8 cellular contexts compared by ENCODE assay signal in genomic region chr11:86066033-86066432, GRCh38. TPM values are rescaled to one million over a fixed set of nuclear protein-coding genes. Genes with fewer than 3 reads are reported as not detected.
A peak's percentile ranks its signal among the peaks of the same experiment; 100 is the strongest.
DNase-seq lines count a peak whose midpoint lies in the region; TF ChIP-seq lines count a peak whose summit lies in the region.

No MANE protein-coding gene starts in this region.

- H3K36me3 Mint-ChIP-seq in CD4-positive, alpha-beta memory T cell, result peaks cover 0 to 26% of the 10 kb centered on the region in 2 donors
- no peaks in the 10 kb centered on the region for H3K36me3 Mint-ChIP-seq in endodermal cell (ENCODE audit: low read depth)

- intact Hi-C loops in CD4-positive, alpha-beta memory T cell (cut with micrococcal nuclease), result loop anchor here (5.0 kb wide), 2 partner anchors 244 to 314 kb away; no protein-coding TSS in a partner anchor
- intact Hi-C loops in OCI-LY7 (cut with micrococcal nuclease; ENCODE audit: unreplicated experiment) (loop anchor here (5.0 to 10.0 kb wide), 4 partner anchors 404 to 1519 kb away; partner anchors contain the start of genes DLG2, TMEM126A and TMEM126B), ovary (cut with DNase I) (loop anchor here in 1 of 4 donors (10.0 kb wide), 1 partner anchor 109 kb away; no protein-coding TSS in a partner anchor)

- no peaks in the 10 kb centered on the region for H3K27me3 Mint-ChIP-seq in CD4-positive, alpha-beta memory T cell
- H3K27me3 Mint-ChIP-seq in endodermal cell (ENCODE audit: insufficient read depth), result no peaks in the 10 kb centered on the region

- H3K4me1 ChIP-seq in CD4-positive, alpha-beta memory T cell (ENCODE audit: insufficient read depth, low read length), result peaks cover 62% of the 10 kb centered on the region
- H3K4me1 ChIP-seq in OCI-LY7 (ENCODE audit: insufficient read depth, low read length, poor library complexity, severe bottlenecking), result peaks cover 55% of the 10 kb centered on the region
- H3K4me1 ChIP-seq in endodermal cell (ENCODE audit: control insufficient read depth, insufficient read depth, low read length), result peaks cover 9% of the 10 kb centered on the region
- H3K4me1 ChIP-seq in ovary (ENCODE audit: insufficient read depth), result peaks cover 13% of the 10 kb centered on the region

- no peaks in the 10 kb centered on the region for H3K36me3 ChIP-seq in CD4-positive, alpha-beta memory T cell (ENCODE audit: insufficient read depth, low read length)
- H3K36me3 ChIP-seq in OCI-LY7 (ENCODE audit: insufficient read depth, low read length) (peaks cover 8% of the 10 kb centered on the region), endodermal cell (ENCODE audit: control insufficient read depth, insufficient read depth, low read length) (no peaks in the 10 kb centered on the region), ovary (no peaks in the 10 kb centered on the region)

- no TSS peak for BruUV-seq in OCI-LY7 (replicated peaks; lab: Mats Ljungman, UMichigan)

- peak overlapping the region; percentile 93 to 99 (median 98) for H3K4me3 Mint-ChIP-seq in CD4-positive, alpha-beta memory T cell
- H3K4me3 Mint-ChIP-seq in endodermal cell, result peak overlapping the region; percentile 100

- H3K9me3 ChIP-seq in CD4-positive, alpha-beta memory T cell (ENCODE audit: control insufficient read depth in 1 of 2, low read length in 2 of 2), result no peaks in the 10 kb centered on the region
- H3K9me3 ChIP-seq in OCI-LY7 (ENCODE audit: low read length) (0 out of 2 replicates have a peak, but pooled peaks cover 7% of the 10 kb centered on the region), endodermal cell (ENCODE audit: control insufficient read depth, low read length) (no peaks in the 10 kb centered on the region), ovary (no peaks in the 10 kb centered on the region)

- H3K4me3 ChIP-seq in CD4-positive, alpha-beta memory T cell (ENCODE audit: low read length in 2 of 2), result peak overlapping the region; percentile 32 to 92
- peak overlapping the region; percentile 82 for H3K4me3 ChIP-seq in OCI-LY7 (ENCODE audit: low read depth, low read length, poor library complexity, severe bottlenecking)
- peak overlapping the region; percentile 90 for H3K4me3 ChIP-seq in endodermal cell (ENCODE audit: low read length)
- peak overlapping the region; percentile 84 for H3K4me3 ChIP-seq in ovary

- H3K9ac ChIP-seq in endodermal cell (ENCODE audit: extremely low read depth, low read length, poor library complexity, severe bottlenecking), result peak overlapping the region; percentile 64

- peak overlapping the region; percentile 89 to 98 (median 96) for H3K27ac Mint-ChIP-seq in CD4-positive, alpha-beta memory T cell
- H3K27ac Mint-ChIP-seq in endodermal cell, result peak overlapping the region; percentile 88

- H3K9me3 Mint-ChIP-seq in CD4-positive, alpha-beta memory T cell, result no peaks in the 10 kb centered on the region
- H3K9me3 Mint-ChIP-seq in endodermal cell, result no peaks in the 10 kb centered on the region

- TF ChIP-seq CTCF in OCI-LY7 (conservative IDR thresholded peaks at IDR 0.05; ENCODE audit: low read length) (no peak), endodermal cell (conservative IDR thresholded peaks at IDR 0.05) (no peak), ovary (IDR thresholded peaks at IDR 0.05) (no peak)

- 25 to 54% methylated on average over 1 to 3 of the region's 3 CpGs for WGBS in endodermal cell (ENCODE audit: insufficient coverage in 1 of 2, insufficient read length in 1 of 2), 2 experiments
- 4 to 6% (median 5%) methylated on average over 3 of the region's 3 CpGs for WGBS in ovary, 3 donors

- H4K20me1 ChIP-seq in OCI-LY7 (ENCODE audit: insufficient read depth, low read length), result peaks cover 51% of the 10 kb centered on the region

- no peak for TF ChIP-seq EP300 in ovary (IDR thresholded peaks at IDR 0.05)

- no peaks in the 10 kb centered on the region for H3K27me3 ChIP-seq in CD4-positive, alpha-beta memory T cell (ENCODE audit: insufficient read depth, low read length)
- H3K27me3 ChIP-seq in endodermal cell (ENCODE audit: control insufficient read depth, insufficient read depth, low read length, poor library complexity, severe bottlenecking) (no peaks in the 10 kb centered on the region), ovary (no peaks in the 10 kb centered on the region)

- peaks cover 34 to 74% (median 50%) of the 10 kb centered on the region in 4 donors for H3K4me1 Mint-ChIP-seq in CD4-positive, alpha-beta memory T cell
- peaks cover 52% of the 10 kb centered on the region for H3K4me1 Mint-ChIP-seq in endodermal cell

- H3K4me2 ChIP-seq in OCI-LY7 (ENCODE audit: low read length), result peak overlapping the region; percentile 99

- no peak for DNase-seq in CD4-positive, alpha-beta memory T cell
- DNase-seq in OCI-LY7 (ENCODE audit: low spot score) (no peak), endodermal cell (no peak), ovary (no peak), anterior cingulate cortex (lab: John Stamatoyannopoulos, UW) (no peak), HK-2 (ENCODE audit: unreplicated experiment) (no peak), NCI-H1048 (lab: John Stamatoyannopoulos, UW) (no peak), kidney glomerular epithelial cell (lab: John Stamatoyannopoulos, UW) (no peak)

- no peaks in the 10 kb centered on the region for H3K9me2 ChIP-seq in OCI-LY7 (ENCODE audit: insufficient read depth, low read length)

- peaks cover 75% of the 10 kb centered on the region for H3K79me2 ChIP-seq in OCI-LY7 (ENCODE audit: insufficient read depth, low read depth, low read length)

- no peak overlapping the region for H2AFZ ChIP-seq in OCI-LY7 (ENCODE audit: low read length)

- POLR2A ChIA-PET in CD4-positive, alpha-beta memory T cell (lab: Charles Lee; ENCODE audit: partially characterized antibody), result no interaction called here
- POLR2A ChIA-PET in OCI-LY7 (lab: Charles Lee), result interaction anchor here (1.0 kb wide), 1 partner anchor 49 kb away, joined by 4 read pairs; no protein-coding TSS in a partner anchor

- H3K27ac ChIP-seq in CD4-positive, alpha-beta memory T cell (ENCODE audit: low read depth, low read length), result peak overlapping the region; percentile 81
- H3K27ac ChIP-seq in OCI-LY7 (ENCODE audit: low read depth, low read length, poor library complexity, severe bottlenecking) (no peak overlapping the region), endodermal cell (ENCODE audit: low read depth, low read length) (no peak overlapping the region), ovary (peak overlapping the region in 1 of 2 donors; percentile 88)

- no peak for TF ChIP-seq POLR2A in ovary (IDR thresholded peaks at IDR 0.05)

- CTCF ChIA-PET in CD4-positive, alpha-beta memory T cell (lab: Charles Lee; ENCODE audit: partially characterized antibody), result interaction anchor here (0.6 to 2.9 kb wide), 3 partner anchors 24 to 171 kb away, joined by 3 to 11 read pairs (median 7); no protein-coding TSS in a partner anchor
- CTCF ChIA-PET in OCI-LY7 (lab: Charles Lee; ENCODE audit: unreplicated experiment), result no interaction called here

RNA-seq across cellular contexts. Expression of gene PICALM, which starts 2.9 kb away (rescaled TPM):
- total RNA-seq in CD4-positive, alpha-beta memory T cell, result 100 to 1,000 TPM; 127 to 138 TPM
- polyA plus RNA-seq in CD4-positive, alpha-beta memory T cell, result 10 to 100 TPM; 15.3 to 26.3 TPM
- 77.9 and 84.3 TPM in 2 replicates for total RNA-seq in OCI-LY7 (2014; rRNA removed; shearing (Covaris generic))
- 108 and 110 TPM in 2 replicates for total RNA-seq in OCI-LY7 (2022)
- total RNA-seq in endodermal cell, result 100 to 1,000 TPM; 120 to 129 TPM
- polyA plus RNA-seq in endodermal cell (2013, experiment 1 of 2), result 126 TPM
- 130 TPM for polyA plus RNA-seq in endodermal cell (2013, experiment 2 of 2)
- total RNA-seq in ovary, result 100 to 1,000 TPM; 176 to 274 (median 206) TPM
- polyA plus RNA-seq in ovary, result 100 to 1,000 TPM; 103 to 250 TPM
